Comparison of ENCODE assay signal across 19 cellular contexts in the genomic region with DNA sequence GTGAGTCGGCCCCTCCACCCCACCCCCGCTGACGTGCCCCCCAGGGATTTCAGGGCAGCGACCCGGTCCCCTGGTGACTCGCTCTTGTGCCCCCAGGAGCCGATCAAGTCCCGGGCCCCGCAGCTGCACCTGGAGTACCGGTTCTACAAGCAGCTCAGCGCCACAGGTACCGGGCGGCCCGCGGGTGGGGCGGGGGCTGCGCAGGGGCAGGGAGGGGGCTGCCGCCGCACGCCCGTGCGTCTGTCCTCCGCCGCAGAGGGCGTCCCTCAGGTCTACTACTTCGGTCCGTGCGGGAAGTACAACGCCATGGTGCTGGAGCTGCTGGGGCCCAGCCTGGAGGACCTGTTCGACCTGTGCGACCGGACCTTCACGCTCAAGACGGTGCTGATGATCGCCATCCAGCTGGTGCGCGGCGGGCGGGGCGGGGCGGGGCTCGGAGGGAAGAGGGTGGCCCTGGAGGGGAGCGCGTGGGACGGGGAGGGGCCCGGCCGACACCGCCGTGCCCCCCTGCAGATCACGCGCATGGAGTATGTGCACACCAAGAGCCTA. TPM values are rescaled to one million over a fixed set of nuclear protein-coding genes. Genes with fewer than 3 reads are reported as not detected.
A peak's percentile ranks its signal among the peaks of the same experiment; 100 is the strongest.
DNase-seq lines count a peak whose midpoint lies in the region; ATAC-seq lines count a peak whose summit lies in the region.
"Had no signal": no experiment of that assay in that cellular context is flagged by ENCODE, and none has a peak within 500 bp of the region (broad histone marks: within the 10 kb centered on the region; RNA-seq: fewer than 3 reads in every experiment).

No MANE protein-coding gene starts in this region.

- H3K4me2 ChIP-seq in trophoblast cell (ENCODE audit: low read length) = no peak overlapping the region
- H3K4me2 ChIP-seq: BLaER1 treated with 17β-estradiol and CSF1 and Interleukin-3, amounts not matched to agents 10 nM and 100 nM; GM23338 had no signal

- no peak overlapping the region for H3K23ac ChIP-seq in trophoblast cell (ENCODE audit: low read length)

- no peak overlapping the region for H2BK120ac ChIP-seq in trophoblast cell (ENCODE audit: insufficient read depth, low read length, poor library complexity)

- no peaks in the 10 kb centered on the region for H3K4me1 Mint-ChIP-seq in stimulated activated naive CD8-positive, alpha-beta T cell treated with anti-CD3 and anti-CD28 coated beads, Interleukin-15, amount 100 ng/mL, for 72 hours
- H3K4me1 Mint-ChIP-seq: GM23338 had no signal

- H3K4ac ChIP-seq in trophoblast cell (ENCODE audit: low read depth, low read length) = no peak overlapping the region

- 89 to 91% methylated on average over 39 to 51 of the region's 51 CpGs for WGBS in esophagus, 2 donors
- no CpG with 5 or more reads among the region's 51 CpGs for WGBS in trophoblast cell (ENCODE audit: extremely low coverage, insufficient coverage, insufficient read length)

- ATAC-seq in stimulated activated naive CD8-positive, alpha-beta T cell treated with anti-CD3 and anti-CD28 coated beads, Interleukin-15, amount 100 ng/mL, for 72 hours = peak; percentile 38
- ATAC-seq in stimulated activated naive CD8-positive, alpha-beta T cell treated with anti-CD3 and anti-CD28 coated beads, Interleukin-15, Interleukin-2, amounts not matched to agents 100 U/mL and 50 U/mL, for 24 hours = no peak
- ATAC-seq: GM23338, HepG2 had no signal

- H3K9me3 ChIP-seq in esophagus (ENCODE audit: control insufficient read depth in 2 of 2, insufficient read depth in 1 of 2, low read depth in 1 of 2, low read length in 1 of 2) (no peaks in the 10 kb centered on the region), trophoblast cell (ENCODE audit: insufficient read depth, low read depth, low read length) (peaks cover 3% of the 10 kb centered on the region)
- H3K9me3 ChIP-seq: BLaER1 treated with 17β-estradiol and CSF1 and Interleukin-3, amounts not matched to agents 10 nM and 100 nM had no signal

- H3K36me3 ChIP-seq in esophagus (ENCODE audit: control insufficient read depth in 2 of 2, insufficient read depth in 2 of 2, low read length in 1 of 2) = peaks cover 11 to 35% of the 10 kb centered on the region in 2 donors
- peaks cover 66% of the 10 kb centered on the region in 2 experiments for H3K36me3 ChIP-seq in trophoblast cell (ENCODE audit: control insufficient read depth in 1 of 2, insufficient read depth in 2 of 2, low read length in 2 of 2)

- peak overlapping the region; percentile 72 for H4K91ac ChIP-seq in trophoblast cell (ENCODE audit: low read depth, low read length)

- H2AFZ ChIP-seq in trophoblast cell (ENCODE audit: insufficient read depth, low read length, poor library complexity) = no peak overlapping the region
- H2AFZ ChIP-seq: GM23338 had no signal

- H3K27me3 ChIP-seq in esophagus (ENCODE audit: control insufficient read depth in 1 of 2, insufficient read depth in 2 of 2, low read length in 2 of 2) (no peaks in the 10 kb centered on the region), trophoblast cell (ENCODE audit: insufficient read depth, low read length) (no peaks in the 10 kb centered on the region)
- H3K27me3 ChIP-seq: BLaER1 treated with 17β-estradiol and CSF1 and Interleukin-3, amounts not matched to agents 10 nM and 100 nM had no signal

- no peak overlapping the region for H3K27ac Mint-ChIP-seq in stimulated activated naive CD8-positive, alpha-beta T cell treated with anti-CD3 and anti-CD28 coated beads, Interleukin-15, amount 100 ng/mL, for 72 hours
- H3K27ac Mint-ChIP-seq: B cell; CD4-positive, CD25-positive, alpha-beta regulatory T cell; CD8-positive, alpha-beta memory T cell; IgD-negative memory B cell had no signal

- no peaks in the 10 kb centered on the region for H3K27me3 Mint-ChIP-seq in stimulated activated naive CD8-positive, alpha-beta T cell treated with anti-CD3 and anti-CD28 coated beads, Interleukin-15, amount 100 ng/mL, for 72 hours
- H3K27me3 Mint-ChIP-seq: B cell; CD4-positive, CD25-positive, alpha-beta regulatory T cell; CD8-positive, alpha-beta memory T cell; IgD-negative memory B cell had no signal

- H3K27ac ChIP-seq in esophagus (ENCODE audit: low read depth in 2 of 2, low read length in 1 of 2) (peak overlapping the region; percentile 46 to 69), trophoblast cell (ENCODE audit: low read depth, low read length) (peak overlapping the region; percentile 21)
- H3K27ac ChIP-seq: BLaER1 treated with 17β-estradiol and CSF1 and Interleukin-3, amounts not matched to agents 10 nM and 100 nM had no signal

- H3K9ac ChIP-seq in trophoblast cell (ENCODE audit: low read length) = no peak overlapping the region
- H3K9ac ChIP-seq: BLaER1 treated with 17β-estradiol and CSF1 and Interleukin-3, amounts not matched to agents 10 nM and 100 nM had no signal

- no peak overlapping the region for H3K14ac ChIP-seq in trophoblast cell (ENCODE audit: low read length)

- H3K4me3 ChIP-seq in esophagus (ENCODE audit: low read depth in 1 of 2, low read length in 2 of 2) (no peak overlapping the region), trophoblast cell (ENCODE audit: low read depth, low read length) (no peak overlapping the region)
- H3K4me3 ChIP-seq: BLaER1 treated with 17β-estradiol and CSF1 and Interleukin-3, amounts not matched to agents 10 nM and 100 nM; GM23338 had no signal

- H3K79me2 ChIP-seq in trophoblast cell (ENCODE audit: control insufficient read depth, insufficient read depth, low read length, poor library complexity) = no peaks in the 10 kb centered on the region

- no peak overlapping the region for H4K8ac ChIP-seq in trophoblast cell (ENCODE audit: low read depth, low read length)

- H2BK5ac ChIP-seq in trophoblast cell (ENCODE audit: low read depth, low read length, poor library complexity) = no peak overlapping the region

- H3K4me1 ChIP-seq in esophagus (ENCODE audit: control insufficient read depth in 2 of 2, insufficient read depth in 2 of 2, low read length in 1 of 2) (peaks cover 4 to 12% of the 10 kb centered on the region in 2 donors), trophoblast cell (ENCODE audit: control insufficient read depth in 1 of 2, insufficient read depth in 2 of 2, low read length in 2 of 2) (peaks cover 9 to 11% of the 10 kb centered on the region in 2 experiments)

- H3K4me3 Mint-ChIP-seq in stimulated activated naive CD8-positive, alpha-beta T cell treated with anti-CD3 and anti-CD28 coated beads, Interleukin-15, amount 100 ng/mL, for 72 hours = no peak overlapping the region
- H3K4me3 Mint-ChIP-seq: B cell; CD4-positive, CD25-positive, alpha-beta regulatory T cell; CD8-positive, alpha-beta memory T cell; GM23338; IgD-negative memory B cell had no signal

- H3K9me3 Mint-ChIP-seq in stimulated activated naive CD8-positive, alpha-beta T cell treated with anti-CD3 and anti-CD28 coated beads, Interleukin-15, amount 100 ng/mL, for 72 hours = no peaks in the 10 kb centered on the region
- H3K9me3 Mint-ChIP-seq: CD4-positive, CD25-positive, alpha-beta regulatory T cell; CD8-positive, alpha-beta memory T cell; GM23338; IgD-negative memory B cell had no signal

- no peak overlapping the region for H3K18ac ChIP-seq in trophoblast cell (ENCODE audit: low read length)

- DNase-seq in stimulated activated naive CD8-positive, alpha-beta T cell treated with anti-CD3 and anti-CD28 coated beads, Interleukin-15, amount 100 ng/mL, for 72 hours = no peak
- no peak for DNase-seq in stimulated activated naive CD8-positive, alpha-beta T cell treated with anti-CD3 and anti-CD28 coated beads, Interleukin-15, Interleukin-2, amounts not matched to agents 100 U/mL and 50 U/mL, for 24 hours
- DNase-seq in trophoblast cell (peak; percentile 94), epidermal melanocyte (ENCODE audit: insufficient read length, low spot score) (no peak), DMS 273 (lab: John Stamatoyannopoulos, UW; ENCODE audit: unreplicated experiment) (no peak), cerebellar cortex (ENCODE audit: low spot score) (no peak)
- DNase-seq: CD4-positive, CD25-positive, alpha-beta regulatory T cell; CD8-positive, alpha-beta memory T cell; COR-L47; DMS153; DMS79; GF-D8; HCEC 1CT had no signal

- H4K12ac ChIP-seq in trophoblast cell (ENCODE audit: low read depth, low read length) = no peak overlapping the region

- H2AK5ac ChIP-seq in trophoblast cell (ENCODE audit: low read length) = no peak overlapping the region

- H2BK12ac ChIP-seq in trophoblast cell (ENCODE audit: low read length) = no peak overlapping the region

- no peaks in the 10 kb centered on the region for H3K79me1 ChIP-seq in trophoblast cell (ENCODE audit: low read length)

RNA-seq across cellular contexts. Expression of a gene that starts 37.1 kb away (rescaled TPM):
- polyA plus RNA-seq in esophagus = 10 to 100 TPM; 40.0 to 48.9 TPM
- 43.8 and 44.5 TPM in 2 replicates for polyA plus RNA-seq in trophoblast cell (2013)

RNA-seq across cellular contexts. Expression of a gene that starts 37.4 kb away (rescaled TPM):
- 10 to 100 TPM; 59.9 to 63.7 TPM for polyA plus RNA-seq in esophagus
- polyA plus RNA-seq in trophoblast cell (2013) = 92.2 and 93.2 TPM in 2 replicates

Comparison
In these comparisons a context has a peak if more than half of its experiments do, and no peak if none do; other contexts are left out.
1. DNase-seq: peak in trophoblast cell (2 of 2); none in stimulated activated naive CD8-positive, alpha-beta T cell treated with anti-CD3 and anti-CD28 coated beads, Interleukin-15, amount 100 ng/mL, for 72 hours (0 of 2), stimulated activated naive CD8-positive, alpha-beta T cell treated with anti-CD3 and anti-CD28 coated beads, Interleukin-15, Interleukin-2, amounts not matched to agents 100 U/mL and 50 U/mL, for 24 hours (single experiment), epidermal melanocyte (single experiment), DMS 273 (single experiment) and cerebellar cortex (single experiment).